Comparison of ENCODE assay signal across 1 cellular context in genomic region chr17:32516940-32517711, GRCh38.
TF ChIP-seq lines count a peak whose summit lies in the region.

No MANE protein-coding gene starts in this region.

TF ChIP-seq in GM12878, 131 proteins besides CTCF, POLR2A, EP300 and RAD21 (continues in another document):
- TF ChIP-seq CEBPZ (IDR thresholded peaks at IDR 0.05; ENCODE audit: low read depth, low read length) = no peak
- no peak for TF ChIP-seq PBX3 (IDR thresholded peaks at IDR 0.05; ENCODE audit: insufficient replicate concordance, low read depth, low read length)
- peak; percentile 33; the same call in 1 of the 2 replicates for TF ChIP-seq CREM (IDR thresholded peaks at IDR 0.05; ENCODE audit: low read depth)
- TF ChIP-seq IRF5 (IDR thresholded peaks at IDR 0.05; ENCODE audit: borderline replicate concordance) = no peak
- no peak for TF ChIP-seq HSF1 (IDR thresholded peaks at IDR 0.05; ENCODE audit: low read depth, low read length)
- no peak for TF ChIP-seq ZBED1 (IDR thresholded peaks at IDR 0.05; ENCODE audit: borderline replicate concordance)
- no peak for TF ChIP-seq TARDBP (IDR thresholded peaks at IDR 0.05; ENCODE audit: borderline replicate concordance)
- no peak for TF ChIP-seq NKRF (conservative IDR thresholded peaks at IDR 0.05)
- no peak for TF ChIP-seq CBFB (IDR thresholded peaks at IDR 0.05; ENCODE audit: low read depth)
- TF ChIP-seq IKZF1 (conservative IDR thresholded peaks at IDR 0.05) = peak; percentile 34
- TF ChIP-seq ZNF207 (IDR thresholded peaks at IDR 0.05; ENCODE audit: borderline replicate concordance) = no peak
- no peak for TF ChIP-seq TCF7 (IDR thresholded peaks at IDR 0.05; ENCODE audit: borderline replicate concordance)
- TF ChIP-seq ZNF217 (IDR thresholded peaks at IDR 0.05) = no peak
- no peak for TF ChIP-seq ASH2L (IDR thresholded peaks at IDR 0.05; ENCODE audit: borderline replicate concordance, low read depth)
- TF ChIP-seq SMAD5 (IDR thresholded peaks at IDR 0.05; ENCODE audit: low read depth) = no peak
- TF ChIP-seq TBL1XR1 (IDR thresholded peaks at IDR 0.05; ENCODE audit: low read depth, low read length) = no peak
- no peak for TF ChIP-seq E4F1 (IDR thresholded peaks at IDR 0.05; ENCODE audit: borderline replicate concordance, partially characterized antibody)
- TF ChIP-seq EED (IDR thresholded peaks at IDR 0.05; ENCODE audit: low read depth) = no peak; the same call in 1 of the 2 replicates
- TF ChIP-seq BMI1 (IDR thresholded peaks at IDR 0.05; ENCODE audit: borderline replicate concordance) = no peak
- no peak for TF ChIP-seq CBX3 (IDR thresholded peaks at IDR 0.05; ENCODE audit: borderline replicate concordance, low read depth)
- no peak for TF ChIP-seq SP1 (IDR thresholded peaks at IDR 0.05; ENCODE audit: low read depth, low read length)
- TF ChIP-seq KLF5 (IDR thresholded peaks at IDR 0.05; ENCODE audit: partially characterized antibody) = no peak
- 0 out of 2 replicates have a peak, but pooled peaks have one; percentile 61 for TF ChIP-seq NBN (IDR thresholded peaks at IDR 0.05)
- TF ChIP-seq POU2F2 (IDR thresholded peaks at IDR 0.05; ENCODE audit: borderline replicate concordance, low read depth, low read length) = no peak
- no peak for TF ChIP-seq NRF1 (conservative IDR thresholded peaks at IDR 0.05; ENCODE audit: low read depth, low read length)
- peak; percentile 64 for TF ChIP-seq POLR2AphosphoS5 (IDR thresholded peaks at IDR 0.05; ENCODE audit: low read length)
- TF ChIP-seq ZBTB40 (IDR thresholded peaks at IDR 0.05; ENCODE audit: borderline replicate concordance) = peak; percentile 80; the same call in 1 of the 2 replicates
- TF ChIP-seq ZBTB11 (CRISPR knock-in tag; IDR thresholded peaks at IDR 0.05) = no peak
- TF ChIP-seq ZSCAN29 (IDR thresholded peaks at IDR 0.05) = no peak
- TF ChIP-seq PKNOX1 (IDR thresholded peaks at IDR 0.05) = peak; percentile 27; the same call in 1 of the 2 replicates
- TF ChIP-seq IKZF2 (IDR thresholded peaks at IDR 0.05) = peak; percentile 57 to 58; a peak in 2 of 4 replicates
- no peak for TF ChIP-seq ZNF274 (IDR thresholded peaks at IDR 0.05; ENCODE audit: insufficient read depth, insufficient read length)
